8 cellular contexts compared by ENCODE assay signal in genomic region chr3:27134165-27134796, GRCh38.
A peak's percentile ranks its signal among the peaks of the same experiment; 100 is the strongest.
DNase-seq lines count a peak whose midpoint lies in the region; ATAC-seq and TF ChIP-seq lines count a peak whose summit lies in the region.

No MANE protein-coding gene starts in this region.

- ATAC-seq in GM19468 (IDR thresholded peaks at IDR 0.05; ENCODE audit: extremely low read depth, unreplicated experiment): peak; percentile 93
- peak; percentile 93 for ATAC-seq in HG03558 (IDR thresholded peaks at IDR 0.05; ENCODE audit: extremely low read depth, unreplicated experiment)
- ATAC-seq in omental fat pad (ENCODE audit: low FRiP score): peak; percentile 80

- no peak overlapping the region for H3K27ac Mint-ChIP-seq in activated T-helper 1 cell treated with anti-CD3 and anti-CD28 coated beads, Interleukin-12 subunit alpha, Interleukin-12 subunit beta, Interleukin-2, Interleukin-4 antibody, amounts not matched to agents 30 ng/mL and 10 ng/mL and 1 ng/mL, durations not matched to agents 14 hours and 24 hours and 36 hours

- H3K9me3 ChIP-seq in PC-9 (ENCODE audit: insufficient read depth, low read depth): no peaks in the 10 kb centered on the region
- no peaks in the 10 kb centered on the region for H3K9me3 ChIP-seq in thyroid gland

- no peaks in the 10 kb centered on the region for H3K9me2 ChIP-seq in PC-9 (ENCODE audit: insufficient read depth)

- no peaks in the 10 kb centered on the region for H4K20me1 ChIP-seq in PC-9 (ENCODE audit: insufficient read depth)

- H3K4me3 Mint-ChIP-seq in activated T-helper 1 cell treated with anti-CD3 and anti-CD28 coated beads, Interleukin-12 subunit alpha, Interleukin-12 subunit beta, Interleukin-2, Interleukin-4 antibody, amounts not matched to agents 30 ng/mL and 10 ng/mL and 1 ng/mL, durations not matched to agents 14 hours and 24 hours and 36 hours: no peak overlapping the region

- H3K4me3 ChIP-seq in PC-9: no peak overlapping the region
- no peak overlapping the region for H3K4me3 ChIP-seq in thyroid gland (replicated peaks in 1 of 3)

- TF ChIP-seq CTCF in PC-9 (conservative IDR thresholded peaks at IDR 0.05): peak; percentile 89
- peak in 1 of 3 donors; percentile 61 for TF ChIP-seq CTCF in omental fat pad (IDR thresholded peaks at IDR 0.05)
- peak; percentile 53 to 90 (median 70) for TF ChIP-seq CTCF in thyroid gland (IDR thresholded peaks at IDR 0.05)

- CTCF ChIA-PET in PC-9 (lab: Charles Lee): interaction anchor here (0.7 to 2.1 kb wide), 4 partner anchors 104 to 1187 kb away, joined by 3 to 25 read pairs (median 4); no protein-coding TSS in a partner anchor

- DNase-seq in DMS114 treated with DMSO at 0.1 percent for 48 hours (lab: John Stamatoyannopoulos, UW; ENCODE audit: unreplicated experiment) (peak; percentile 49), PC-9 (peak in 1 of 2 experiments; percentile 51), foreskin melanocyte (peak; percentile 48), omental fat pad (ENCODE audit: low spot score) (peak; percentile 31), thyroid gland (peak; percentile 38 to 69)
- peak; percentile 32 for DNase-seq in activated T-helper 1 cell treated with anti-CD3 and anti-CD28 coated beads, Interleukin-12 subunit alpha, Interleukin-12 subunit beta, Interleukin-2, Interleukin-4 antibody, amounts not matched to agents 30 ng/mL and 10 ng/mL and 1 ng/mL, durations not matched to agents 14 hours and 24 hours and 36 hours (ENCODE audit: low spot score)

- H3K4me1 ChIP-seq in PC-9 (replicated peaks; ENCODE audit: insufficient read depth): no peaks in the 10 kb centered on the region
- no peaks in the 10 kb centered on the region for H3K4me1 ChIP-seq in thyroid gland

- POLR2A ChIA-PET in PC-9 (lab: Charles Lee; ENCODE audit: unreplicated experiment): interaction anchor here (0.7 kb wide), 1 partner anchor 273 kb away, joined by 5 read pairs; no protein-coding TSS in a partner anchor

- TF ChIP-seq POLR2A in thyroid gland (IDR thresholded peaks at IDR 0.05): no peak

- no peaks in the 10 kb centered on the region for H3F3A ChIP-seq in PC-9 (ENCODE audit: insufficient read depth, low read depth)

- WGBS in thyroid gland, 2 donors: 38 to 40% methylated on average over 2 of the region's 2 CpGs

- H3K27me3 Mint-ChIP-seq in activated T-helper 1 cell treated with anti-CD3 and anti-CD28 coated beads, Interleukin-12 subunit alpha, Interleukin-12 subunit beta, Interleukin-2, Interleukin-4 antibody, amounts not matched to agents 30 ng/mL and 10 ng/mL and 1 ng/mL, durations not matched to agents 14 hours and 24 hours and 36 hours (ENCODE audit: insufficient read depth): no peaks in the 10 kb centered on the region

- H3K36me3 ChIP-seq in PC-9 (ENCODE audit: low read depth) (no peaks in the 10 kb centered on the region), thyroid gland (no peaks in the 10 kb centered on the region)

- H3K27me3 ChIP-seq in PC-9 (ENCODE audit: insufficient read depth, low read depth) (no peaks in the 10 kb centered on the region), thyroid gland (no peaks in the 10 kb centered on the region)

- H3K36me3 Mint-ChIP-seq in activated T-helper 1 cell treated with anti-CD3 and anti-CD28 coated beads, Interleukin-12 subunit alpha, Interleukin-12 subunit beta, Interleukin-2, Interleukin-4 antibody, amounts not matched to agents 30 ng/mL and 10 ng/mL and 1 ng/mL, durations not matched to agents 14 hours and 24 hours and 36 hours (ENCODE audit: low read depth): no peaks in the 10 kb centered on the region

- H3K27ac ChIP-seq in PC-9 (no peak overlapping the region), thyroid gland (no peak overlapping the region)

- intact Hi-C loops in PC-9 (cut with micrococcal nuclease; ENCODE audit: unreplicated experiment) (loop anchor here (1.0 to 10.0 kb wide), 4 partner anchors 119 to 551 kb away; no protein-coding TSS in a partner anchor), thyroid gland (cut with DNase I) (no loop called here)
- intact Hi-C loops in activated T-helper 1 cell treated with anti-CD3 and anti-CD28 coated beads, Interleukin-12 subunit alpha, Interleukin-12 subunit beta, Interleukin-2, Interleukin-4 antibody, amounts not matched to agents 30 ng/mL and 10 ng/mL and 1 ng/mL, durations not matched to agents 14 hours and 24 hours and 36 hours (cut with micrococcal nuclease): loop anchor here (1.0 to 5.0 kb wide), 3 partner anchors 119 to 547 kb away; no protein-coding TSS in a partner anchor

- H3K4me2 ChIP-seq in PC-9: no peak overlapping the region

- H3K9me3 Mint-ChIP-seq in activated T-helper 1 cell treated with anti-CD3 and anti-CD28 coated beads, Interleukin-12 subunit alpha, Interleukin-12 subunit beta, Interleukin-2, Interleukin-4 antibody, amounts not matched to agents 30 ng/mL and 10 ng/mL and 1 ng/mL, durations not matched to agents 14 hours and 24 hours and 36 hours: no peaks in the 10 kb centered on the region

- no peak overlapping the region for H2AFZ ChIP-seq in PC-9

- no TSS peak for BruUV-seq in PC-9 (replicated peaks; lab: Mats Ljungman, UMichigan)

- H3K79me2 ChIP-seq in PC-9 (ENCODE audit: low read depth): no peaks in the 10 kb centered on the region

- H3K4me1 Mint-ChIP-seq in activated T-helper 1 cell treated with anti-CD3 and anti-CD28 coated beads, Interleukin-12 subunit alpha, Interleukin-12 subunit beta, Interleukin-2, Interleukin-4 antibody, amounts not matched to agents 30 ng/mL and 10 ng/mL and 1 ng/mL, durations not matched to agents 14 hours and 24 hours and 36 hours (ENCODE audit: low read depth): no peaks in the 10 kb centered on the region
